In the genomic region with DNA sequence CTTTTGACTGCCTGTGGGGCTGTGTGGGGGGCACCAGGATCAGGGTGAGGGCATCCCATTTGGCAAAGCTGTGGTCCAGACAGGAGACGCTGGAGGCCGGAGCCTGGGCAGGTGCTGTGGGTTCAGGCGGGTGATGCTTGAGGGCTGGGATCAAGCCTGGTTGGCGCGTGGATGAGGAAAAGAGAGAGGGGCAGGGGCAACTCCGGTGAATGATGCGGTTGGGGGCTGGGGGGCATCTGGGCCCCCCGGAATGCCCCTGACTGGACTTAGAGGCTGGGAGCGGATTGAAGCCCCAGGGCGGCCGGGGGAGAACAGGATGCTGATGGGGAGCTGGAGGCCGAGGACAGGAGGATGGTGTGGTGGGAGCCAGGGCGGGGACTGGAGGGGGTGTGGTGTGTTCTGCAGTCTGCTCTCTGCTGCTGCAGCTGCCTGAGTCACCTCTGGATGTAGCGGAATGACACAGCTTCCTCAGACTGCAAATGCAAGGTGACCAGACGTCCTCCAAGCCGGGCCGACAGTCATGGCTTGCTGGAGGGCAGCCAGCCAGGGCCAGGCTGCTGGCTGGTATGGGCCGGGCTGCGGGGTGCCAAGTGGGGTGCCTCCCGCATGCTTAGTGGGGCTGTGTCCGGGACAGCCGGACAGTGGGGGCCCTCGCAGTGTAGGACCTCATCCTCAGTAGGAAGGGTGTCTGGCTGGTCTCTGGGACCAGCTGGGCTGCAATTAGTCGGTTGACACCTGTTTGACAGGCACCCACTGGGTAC, we compare ENCODE assay signal across 8 cellular contexts. TPM values are rescaled to one million over a fixed set of nuclear protein-coding genes. Genes with fewer than 3 reads are reported as not detected.
A peak's percentile ranks its signal among the peaks of the same experiment; 100 is the strongest.
DNase-seq lines count a peak whose midpoint lies in the region; ATAC-seq and TF ChIP-seq lines count a peak whose summit lies in the region.

No MANE protein-coding gene starts in this region.

- H2AFZ ChIP-seq in Karpas-422 (ENCODE audit: low read length) (no peak overlapping the region), hepatocyte (no peak overlapping the region)

- H3K9me2 ChIP-seq in Karpas-422 (replicated peaks; ENCODE audit: insufficient read depth, low read length) (no peaks in the 10 kb centered on the region), hepatocyte (replicated peaks; ENCODE audit: insufficient read depth) (no peaks in the 10 kb centered on the region)

- H4K20me1 ChIP-seq in Karpas-422 (ENCODE audit: insufficient read depth, low read depth, low read length), result peaks cover 43% of the 10 kb centered on the region
- H4K20me1 ChIP-seq in hepatocyte (ENCODE audit: insufficient read depth, poor library complexity, severe bottlenecking), result peaks cover 6% of the 10 kb centered on the region

- no peak overlapping the region for H3K27ac ChIP-seq in Karpas-422 (ENCODE audit: low read length)
- H3K27ac ChIP-seq in hepatocyte, result peak overlapping the region; percentile 98

- H3K9me3 ChIP-seq in Karpas-422 (ENCODE audit: low read length) (no peaks in the 10 kb centered on the region), hepatocyte (ENCODE audit: low read depth) (no peaks in the 10 kb centered on the region)

- WGBS in hepatocyte (ENCODE audit: low lambda C conversion rate, missing lambda C conversion rate), result 86% methylated on average over 18 of the region's 24 CpGs

- H3K79me2 ChIP-seq in Karpas-422 (ENCODE audit: low read length) (peaks cover 71% of the 10 kb centered on the region), hepatocyte (peaks cover 65% of the 10 kb centered on the region)

- H3K9me3 Mint-ChIP-seq in activated naive CD8-positive, alpha-beta T cell treated with anti-CD3 and anti-CD28 coated beads, Interleukin-2, amount 50 U/mL, for 24 hours, result no peaks in the 10 kb centered on the region
- no peaks in the 10 kb centered on the region for H3K9me3 Mint-ChIP-seq in stimulated activated effector memory CD8-positive, alpha-beta T cell treated with anti-CD3 and anti-CD28 coated beads, Interleukin-12 subunit alpha, Interleukin-12 subunit beta, amount 100 ng/mL, for 72 hours

- peaks cover 20% of the 10 kb centered on the region for H3K4me1 ChIP-seq in Karpas-422 (ENCODE audit: low read length)
- peaks cover 54% of the 10 kb centered on the region for H3K4me1 ChIP-seq in hepatocyte (ENCODE audit: insufficient read depth)

- no peaks in the 10 kb centered on the region for H3K27me3 Mint-ChIP-seq in activated naive CD8-positive, alpha-beta T cell treated with anti-CD3 and anti-CD28 coated beads, Interleukin-2, amount 50 U/mL, for 24 hours

- H3K4me3 ChIP-seq in Karpas-422 (ENCODE audit: low read length), result no peak overlapping the region
- H3K4me3 ChIP-seq in hepatocyte, result no peak overlapping the region

- H3K36me3 ChIP-seq in Karpas-422 (ENCODE audit: insufficient read depth, low read length) (no peaks in the 10 kb centered on the region), hepatocyte (replicated peaks; ENCODE audit: insufficient read depth, low read depth) (no peaks in the 10 kb centered on the region)

- H3K4me1 Mint-ChIP-seq in activated naive CD8-positive, alpha-beta T cell treated with anti-CD3 and anti-CD28 coated beads, Interleukin-2, amount 50 U/mL, for 24 hours, result peaks cover 34% of the 10 kb centered on the region
- H3K4me1 Mint-ChIP-seq in stimulated activated effector memory CD8-positive, alpha-beta T cell treated with anti-CD3 and anti-CD28 coated beads, Interleukin-12 subunit alpha, Interleukin-12 subunit beta, amount 100 ng/mL, for 72 hours, result peaks cover 32% of the 10 kb centered on the region

- 0 out of 2 replicates have a peak overlapping the region, but pooled peaks have one; percentile 15 for H3K9ac ChIP-seq in Karpas-422 (ENCODE audit: low read length)

- H3K36me3 Mint-ChIP-seq in activated naive CD8-positive, alpha-beta T cell treated with anti-CD3 and anti-CD28 coated beads, Interleukin-2, amount 50 U/mL, for 24 hours (ENCODE audit: low read depth), result peaks cover 1% of the 10 kb centered on the region
- H3K36me3 Mint-ChIP-seq in stimulated activated effector memory CD8-positive, alpha-beta T cell treated with anti-CD3 and anti-CD28 coated beads, Interleukin-12 subunit alpha, Interleukin-12 subunit beta, amount 100 ng/mL, for 72 hours, result peaks cover 56% of the 10 kb centered on the region

- H3K4me3 Mint-ChIP-seq in activated naive CD8-positive, alpha-beta T cell treated with anti-CD3 and anti-CD28 coated beads, Interleukin-2, amount 50 U/mL, for 24 hours, result peak overlapping the region; percentile 87
- peak overlapping the region; percentile 89 for H3K4me3 Mint-ChIP-seq in stimulated activated effector memory CD8-positive, alpha-beta T cell treated with anti-CD3 and anti-CD28 coated beads, Interleukin-12 subunit alpha, Interleukin-12 subunit beta, amount 100 ng/mL, for 72 hours

- H3K4me2 ChIP-seq in Karpas-422 (ENCODE audit: low read depth, low read length, poor library complexity, severe bottlenecking) (no peak overlapping the region), hepatocyte (peak overlapping the region; percentile 88)

- ATAC-seq in activated naive CD8-positive, alpha-beta T cell treated with anti-CD3 and anti-CD28 coated beads, Interleukin-2, amount 50 U/mL, for 24 hours, result peak; percentile 54
- ATAC-seq in stimulated activated effector memory CD8-positive, alpha-beta T cell treated with anti-CD3 and anti-CD28 coated beads, Interleukin-12 subunit alpha, Interleukin-12 subunit beta, amount 100 ng/mL, for 72 hours, result peak; percentile 85
- no peak for ATAC-seq in HG02885 (IDR thresholded peaks at IDR 0.05; ENCODE audit: poor library complexity, unreplicated experiment)

- TF ChIP-seq CTCF in hepatocyte (IDR thresholded peaks at IDR 0.05; ENCODE audit: poor library complexity), result no peak

- H3K27ac Mint-ChIP-seq in activated naive CD8-positive, alpha-beta T cell treated with anti-CD3 and anti-CD28 coated beads, Interleukin-2, amount 50 U/mL, for 24 hours, result peak overlapping the region; percentile 94
- peak overlapping the region; percentile 91 for H3K27ac Mint-ChIP-seq in stimulated activated effector memory CD8-positive, alpha-beta T cell treated with anti-CD3 and anti-CD28 coated beads, Interleukin-12 subunit alpha, Interleukin-12 subunit beta, amount 100 ng/mL, for 72 hours

- peak; percentile 99 for DNase-seq in ELR (ENCODE audit: low read depth)
- DNase-seq in Karpas-422, result no peak
- peak; percentile 51 for DNase-seq in activated naive CD8-positive, alpha-beta T cell treated with anti-CD3 and anti-CD28 coated beads, Interleukin-2, amount 50 U/mL, for 24 hours
- peak; percentile 81 for DNase-seq in hepatocyte (ENCODE audit: low spot score)
- DNase-seq in stimulated activated effector memory CD8-positive, alpha-beta T cell treated with anti-CD3 and anti-CD28 coated beads, Interleukin-12 subunit alpha, Interleukin-12 subunit beta, amount 100 ng/mL, for 72 hours (ENCODE audit: low spot score in 2 of 2), result peak; percentile 27 to 75
- DNase-seq in T-helper 9 cell, result no peak
- DNase-seq in NCI-H146 treated with DMSO at 0.1 percent for 48 hours (lab: John Stamatoyannopoulos, UW; ENCODE audit: unreplicated experiment), result no peak

- H3K27me3 ChIP-seq in Karpas-422 (ENCODE audit: low read length), result no peaks in the 10 kb centered on the region
- no peaks in the 10 kb centered on the region for H3K27me3 ChIP-seq in hepatocyte

RNA-seq across cellular contexts. Expression of a gene that starts 3.2 kb away (rescaled TPM):
- total RNA-seq in Karpas-422 (2014; rRNA removed; shearing (Covaris generic); ENCODE audit: low replicate concordance), result 10.3 and 13.8 TPM in 2 replicates
- total RNA-seq in hepatocyte, result 14.6 and 24.0 TPM in 2 replicates
- 4.4 and 7.8 TPM in 2 replicates for polyA plus RNA-seq in hepatocyte

RNA-seq across cellular contexts. Expression of a gene that starts 22.3 kb away (rescaled TPM):
- not detected in 2 replicates for total RNA-seq in Karpas-422 (2014; rRNA removed; shearing (Covaris generic); ENCODE audit: low replicate concordance)
- 14.5 and 23.4 TPM in 2 replicates for total RNA-seq in hepatocyte
- polyA plus RNA-seq in hepatocyte, result 18.6 and 24.7 TPM in 2 replicates

RNA-seq across cellular contexts. Expression of a gene that starts 29.6 kb away (rescaled TPM):
- 25.7 and 42.1 TPM in 2 replicates for total RNA-seq in Karpas-422 (2014; rRNA removed; shearing (Covaris generic); ENCODE audit: low replicate concordance)
- 15.5 and 30.0 TPM in 2 replicates for total RNA-seq in hepatocyte
- polyA plus RNA-seq in hepatocyte, result 53.6 and 57.3 TPM in 2 replicates

RNA-seq across cellular contexts. Expression of a gene that starts 36.1 kb away (rescaled TPM):
- 29.9 and 70.4 TPM in 2 replicates for total RNA-seq in Karpas-422 (2014; rRNA removed; shearing (Covaris generic); ENCODE audit: low replicate concordance)
- 27.5 and 42.7 TPM in 2 replicates for total RNA-seq in hepatocyte
- 44.8 and 60.3 TPM in 2 replicates for polyA plus RNA-seq in hepatocyte

Comparison
In these comparisons a context has a peak if more than half of its experiments do, and no peak if none do; other contexts are left out.
1. DNase-seq: peak in ELR (single experiment), activated naive CD8-positive, alpha-beta T cell treated with anti-CD3 and anti-CD28 coated beads, Interleukin-2, amount 50 U/mL, for 24 hours (single experiment), hepatocyte (single experiment) and stimulated activated effector memory CD8-positive, alpha-beta T cell treated with anti-CD3 and anti-CD28 coated beads, Interleukin-12 subunit alpha, Interleukin-12 subunit beta, amount 100 ng/mL, for 72 hours (2 of 2); none in Karpas-422 (single experiment), T-helper 9 cell (single experiment) and NCI-H146 treated with DMSO at 0.1 percent for 48 hours (single experiment).
2. RNA of a gene that starts 22.3 kb away (total RNA-seq): 14.5 to 23.4 TPM in hepatocyte; not detected in Karpas-422; every median in the first group is over 10 times any median in the second.